Comparison of ENCODE assay signal across 24 cellular contexts in genomic region chr21:36075953-36076352, GRCh38. TPM values are rescaled to one million over a fixed set of nuclear protein-coding genes. Genes with fewer than 3 reads are reported as not detected.
A peak's percentile ranks its signal among the peaks of the same experiment; 100 is the strongest.
DNase-seq lines count a peak whose midpoint lies in the region; ATAC-seq lines count a peak whose summit lies in the region.
"Had no signal": no experiment of that assay in that cellular context is flagged by ENCODE, and none has a peak within 500 bp of the region (broad histone marks: within the 10 kb centered on the region; RNA-seq: fewer than 3 reads in every experiment).

No MANE protein-coding gene starts in this region.

- H3K27ac ChIP-seq in angular gyrus (ENCODE audit: low read depth, low read length), result peak overlapping the region; percentile 90

- no peaks in the 10 kb centered on the region for H3K27me3 Mint-ChIP-seq in activated CD4-positive, alpha-beta T cell treated with anti-CD3 and anti-CD28 coated beads, Interleukin-2, amount 10 ng/mL, durations not matched to agents 7 days and 5 days
- H3K27me3 Mint-ChIP-seq in T-cell, result no peaks in the 10 kb centered on the region
- H3K27me3 Mint-ChIP-seq in stimulated activated memory B cell treated with anti-CD40 and anti-IgM and Interleukin-4, amounts not matched to agents 10 μg/mL and 1 μg/mL and 100 μg/mL, for 72 hours, result no peaks in the 10 kb centered on the region
- H3K27me3 Mint-ChIP-seq: natural killer cell treated with Interleukin-12 subunit alpha and Interleukin-12 subunit beta and Interleukin-15 and Interleukin-18, amount 100 ng/mL, for 72 hours had no signal

- no peak overlapping the region for H3K4me3 Mint-ChIP-seq in activated CD4-positive, alpha-beta T cell treated with anti-CD3 and anti-CD28 coated beads, Interleukin-2, amount 10 ng/mL, durations not matched to agents 7 days and 5 days
- H3K4me3 Mint-ChIP-seq in T-cell, result no peak overlapping the region
- no peak overlapping the region for H3K4me3 Mint-ChIP-seq in stimulated activated memory B cell treated with anti-CD40 and anti-IgM and Interleukin-4, amounts not matched to agents 10 μg/mL and 1 μg/mL and 100 μg/mL, for 72 hours
- H3K4me3 Mint-ChIP-seq: activated naive CD4-positive, alpha-beta T cell treated with anti-CD3 and anti-CD28 coated beads for 36 hours; CD14-positive monocyte; natural killer cell treated with Interleukin-12 subunit alpha and Interleukin-12 subunit beta and Interleukin-15 and Interleukin-18, amount 100 ng/mL, for 72 hours; type B pancreatic cell had no signal

- H3K36me3 Mint-ChIP-seq in activated CD4-positive, alpha-beta T cell treated with anti-CD3 and anti-CD28 coated beads, Interleukin-2, amount 10 ng/mL, durations not matched to agents 7 days and 5 days (ENCODE audit: low read depth), result peaks cover 56% of the 10 kb centered on the region
- H3K36me3 Mint-ChIP-seq in T-cell, result peaks cover 25% of the 10 kb centered on the region
- H3K36me3 Mint-ChIP-seq in stimulated activated memory B cell treated with anti-CD40 and anti-IgM and Interleukin-4, amounts not matched to agents 10 μg/mL and 1 μg/mL and 100 μg/mL, for 72 hours, result peaks cover 24% of the 10 kb centered on the region
- H3K36me3 Mint-ChIP-seq: type B pancreatic cell had no signal

- POLR2A ChIA-PET in activated CD4-positive, alpha-beta T cell treated with anti-CD3 and anti-CD28 coated beads, Interleukin-2, amount 10 ng/mL, durations not matched to agents 7 days and 5 days (lab: Charles Lee), result no interaction called here
- POLR2A ChIA-PET in T-cell (lab: Charles Lee), result no interaction called here

- H3K4me1 Mint-ChIP-seq in activated CD4-positive, alpha-beta T cell treated with anti-CD3 and anti-CD28 coated beads, Interleukin-2, amount 10 ng/mL, durations not matched to agents 7 days and 5 days, result peaks cover 70% of the 10 kb centered on the region
- H3K4me1 Mint-ChIP-seq in T-cell, result peaks cover 47 to 66% (median 59%) of the 10 kb centered on the region in 3 donors
- peaks cover 57% of the 10 kb centered on the region for H3K4me1 Mint-ChIP-seq in stimulated activated memory B cell treated with anti-CD40 and anti-IgM and Interleukin-4, amounts not matched to agents 10 μg/mL and 1 μg/mL and 100 μg/mL, for 72 hours

- H3K9me3 Mint-ChIP-seq in activated CD4-positive, alpha-beta T cell treated with anti-CD3 and anti-CD28 coated beads, Interleukin-2, amount 10 ng/mL, durations not matched to agents 7 days and 5 days, result peaks cover 6% of the 10 kb centered on the region
- no peaks in the 10 kb centered on the region for H3K9me3 Mint-ChIP-seq in T-cell
- H3K9me3 Mint-ChIP-seq in stimulated activated memory B cell treated with anti-CD40 and anti-IgM and Interleukin-4, amounts not matched to agents 10 μg/mL and 1 μg/mL and 100 μg/mL, for 72 hours, result no peaks in the 10 kb centered on the region
- H3K9me3 Mint-ChIP-seq: activated naive CD4-positive, alpha-beta T cell treated with anti-CD3 and anti-CD28 coated beads for 36 hours; type B pancreatic cell had no signal

- no peak for DNase-seq in activated CD4-positive, alpha-beta T cell treated with anti-CD3 and anti-CD28 coated beads, Interleukin-2, amount 10 ng/mL, durations not matched to agents 7 days and 5 days
- no peak for DNase-seq in activated CD4-positive, alpha-beta T cell treated with anti-CD3 and anti-CD28 coated beads, Interleukin-2, amount 50 U/mL, for 48 hours
- no peak for DNase-seq in T-cell
- DNase-seq in COLO829 (ENCODE audit: low spot score), result no peak
- DNase-seq in NCI-H748 treated with DMSO at 0.1 percent for 48 hours (lab: John Stamatoyannopoulos, UW), result no peak
- DNase-seq: activated naive CD4-positive, alpha-beta T cell treated with anti-CD3 and anti-CD28 coated beads for 36 hours; aorta; DMS79 treated with DMSO at 0.1 percent for 48 hours; effector CD8-positive, alpha-beta T cell; GDM1; left colon; mucosa of descending colon; NCI-H1694; NCI-H446 treated with DMSO at 0.1 percent for 48 hours; NCI-H82; right lobe of liver; stimulated activated CD8-positive, alpha-beta memory T cell treated with anti-CD3 and anti-CD28 coated beads, Interleukin-4, amount 100 ng/mL, for 48 hours; SW 1271 had no signal

- peak overlapping the region; percentile 7 for H3K27ac Mint-ChIP-seq in activated CD4-positive, alpha-beta T cell treated with anti-CD3 and anti-CD28 coated beads, Interleukin-2, amount 10 ng/mL, durations not matched to agents 7 days and 5 days
- H3K27ac Mint-ChIP-seq in T-cell, result peak overlapping the region; percentile 3 to 50
- H3K27ac Mint-ChIP-seq in stimulated activated memory B cell treated with anti-CD40 and anti-IgM and Interleukin-4, amounts not matched to agents 10 μg/mL and 1 μg/mL and 100 μg/mL, for 72 hours, result peak overlapping the region; percentile 18
- H3K27ac Mint-ChIP-seq: activated naive CD4-positive, alpha-beta T cell treated with anti-CD3 and anti-CD28 coated beads for 36 hours; natural killer cell treated with Interleukin-12 subunit alpha and Interleukin-12 subunit beta and Interleukin-15 and Interleukin-18, amount 100 ng/mL, for 72 hours; type B pancreatic cell had no signal

- ATAC-seq in T-cell (replicated peaks in 1 of 4), result no peak
- ATAC-seq in stimulated activated memory B cell treated with anti-CD40 and anti-IgM and Interleukin-4, amounts not matched to agents 10 μg/mL and 1 μg/mL and 100 μg/mL, for 72 hours, result no peak
- ATAC-seq in HG02973 (IDR thresholded peaks at IDR 0.05; ENCODE audit: unreplicated experiment), result no peak
- ATAC-seq: natural killer cell treated with Interleukin-12 subunit alpha and Interleukin-12 subunit beta and Interleukin-15 and Interleukin-18, amount 100 ng/mL, for 72 hours; right lobe of liver had no signal

- CTCF ChIA-PET in activated CD4-positive, alpha-beta T cell treated with anti-CD3 and anti-CD28 coated beads, Interleukin-2, amount 10 ng/mL, durations not matched to agents 7 days and 5 days (lab: Charles Lee), result interaction anchor here (0.7 to 2.5 kb wide), 3 partner anchors 8 to 42 kb away, joined by 4 to 8 read pairs (median 4); no protein-coding TSS in a partner anchor
- CTCF ChIA-PET in T-cell (lab: Charles Lee), result no interaction called here

RNA-seq across cellular contexts. Expression of gene CBR1, which starts 6.1 kb away (rescaled TPM):
- total RNA-seq in activated CD4-positive, alpha-beta T cell treated with anti-CD3 and anti-CD28 coated beads, Interleukin-2, amount 10 ng/mL, durations not matched to agents 7 days and 5 days, result 10 to 100 TPM; 49.5 to 51.1 TPM
- total RNA-seq in T-cell, result 10 to 100 TPM in 4 of 5 donors, 1 to 10 TPM in 1; 5.1 to 40.3 (median 21.1) TPM

RNA-seq across cellular contexts. Expression of gene SETD4, which starts 15.6 kb away (rescaled TPM):
- 10 to 100 TPM; 15.7 to 19.4 TPM for total RNA-seq in activated CD4-positive, alpha-beta T cell treated with anti-CD3 and anti-CD28 coated beads, Interleukin-2, amount 10 ng/mL, durations not matched to agents 7 days and 5 days
- total RNA-seq in T-cell, result 10 to 100 TPM; 16.5 to 36.4 (median 30.3) TPM

RNA-seq across cellular contexts. Expression of gene CBR3, which starts 58.9 kb away (rescaled TPM):
- 10 to 100 TPM; 24.4 to 30.9 TPM for total RNA-seq in activated CD4-positive, alpha-beta T cell treated with anti-CD3 and anti-CD28 coated beads, Interleukin-2, amount 10 ng/mL, durations not matched to agents 7 days and 5 days
- 10 to 100 TPM in 2 of 5 donors, 1 to 10 TPM in 2, under 1 TPM in 1; 0.85 to 16.1 (median 8.1) TPM for total RNA-seq in T-cell
